In genomic region chr1:32266926-32267645, GRCh38 we compare ENCODE assay signal across 15 cellular contexts. TPM values are rescaled to one million over a fixed set of nuclear protein-coding genes. Genes with fewer than 3 reads are reported as not detected.
DNase-seq lines count a peak whose midpoint lies in the region; ATAC-seq, FAIRE-seq and TF ChIP-seq lines count a peak whose summit lies in the region.
"Had no signal": no experiment of that assay in that cellular context is flagged by ENCODE, and none has a peak within 500 bp of the region (broad histone marks: within the 10 kb centered on the region; RNA-seq: fewer than 3 reads in every experiment).

No MANE protein-coding gene starts in this region.

- peak overlapping the region; percentile 50 for H3K27ac ChIP-seq in CD8-positive, alpha-beta T cell (ENCODE audit: low read depth, low read length)
- H3K27ac ChIP-seq in GM12878 (ENCODE audit: control insufficient read depth, insufficient read depth) (peak overlapping the region; percentile 33; the same call in 1 of the 2 replicates), mesenchymal stem cell (ENCODE audit: low read length, poor library complexity, severe bottlenecking) (peak overlapping the region; percentile 38), kidney (ENCODE audit: low read depth in 2 of 2, low read length in 2 of 2) (no peak overlapping the region), A673 (ENCODE audit: low read depth, low read length, poor library complexity, severe bottlenecking) (no peak overlapping the region)
- H3K27ac ChIP-seq: WERI-Rb-1 had no signal

- SMC1A ChIA-PET in GM12878 (lab: Charles Lee; ENCODE audit: uncharacterized antibody, unreplicated experiment): interaction anchor here (1.4 kb wide), 1 partner anchor 26 kb away, joined by 3 read pairs; no protein-coding TSS in a partner anchor

- peak overlapping the region; percentile 76 for H3K4me3 Mint-ChIP-seq in CD8-positive, alpha-beta T cell
- H3K4me3 Mint-ChIP-seq in IgD-negative memory B cell (peak overlapping the region in 3 of 4 donors; percentile 31 to 84 (median 50)), endothelial cell (ENCODE audit: unreplicated experiment) (no peak overlapping the region)
- H3K4me3 Mint-ChIP-seq: brain had no signal

- no peak overlapping the region for H3K18ac ChIP-seq in mesenchymal stem cell (ENCODE audit: low read depth in 1 of 2, low read length in 2 of 2)

- peaks cover 71% of the 10 kb centered on the region for H3K4me1 ChIP-seq in CD8-positive, alpha-beta T cell (ENCODE audit: insufficient read depth, low read length)
- H3K4me1 ChIP-seq in GM12878 (ENCODE audit: control insufficient read depth, insufficient read depth, low read length) (peaks cover 27% of the 10 kb centered on the region), mesenchymal stem cell (ENCODE audit: control insufficient read depth, insufficient read depth, low read depth, low read length) (peaks cover 2% of the 10 kb centered on the region), kidney (ENCODE audit: control insufficient read depth in 1 of 2, insufficient read depth in 1 of 2, low read depth in 1 of 2, low read length in 2 of 2) (peaks cover 0 to 4% of the 10 kb centered on the region in 2 donors), A673 (ENCODE audit: insufficient read depth, low read length, poor library complexity, severe bottlenecking) (no peaks in the 10 kb centered on the region)

- no peak overlapping the region for H2AK5ac ChIP-seq in mesenchymal stem cell (ENCODE audit: low read length, severe bottlenecking)

- H3K79me2 ChIP-seq in GM12878 (ENCODE audit: control insufficient read depth, insufficient read depth, low read length): peaks cover 17% of the 10 kb centered on the region

- H4K8ac ChIP-seq in mesenchymal stem cell (ENCODE audit: low read length): no peak overlapping the region

- CTCF ChIA-PET in CD8-positive, alpha-beta T cell (lab: Charles Lee): interaction anchor here (1.5 to 12.1 kb wide), 3 partner anchors 12 to 18 kb away, joined by 4 to 74 read pairs (median 10); partner anchors contain the start of genes FAM167B and LCK
- CTCF ChIA-PET in GM12878 (lab: Yijun Ruan, JAX) (interaction anchor here (1.8 kb wide), 1 partner anchor 18 kb away, joined by 8 read pairs; no protein-coding TSS in a partner anchor), A673 (lab: Charles Lee) (no interaction called here)

- no peak overlapping the region for H2BK5ac ChIP-seq in mesenchymal stem cell (ENCODE audit: low read depth, low read length, poor library complexity, severe bottlenecking)

- H2AFZ ChIP-seq in GM12878 (ENCODE audit: control insufficient read depth, low read depth, low read length) (no peak overlapping the region; the same call in 1 of the 2 replicates), mesenchymal stem cell (ENCODE audit: low read depth, low read length) (peak overlapping the region; percentile 0)

- TF ChIP-seq RAD21 in GM12878 (IDR thresholded peaks at IDR 0.05; ENCODE audit: insufficient read depth, low read depth, low read length): no peak

- no TSS peak for BruUV-seq in GM12878 (replicated peaks; lab: Mats Ljungman, UMichigan)
- no TSS peak for BruUV-seq in A673 (replicated peaks; lab: Mats Ljungman, UMichigan)

- no peak overlapping the region for H4K91ac ChIP-seq in mesenchymal stem cell (ENCODE audit: low read length)

- H3K14ac ChIP-seq in mesenchymal stem cell (ENCODE audit: low read length in 2 of 2): no peak overlapping the region

- no peaks in the 10 kb centered on the region for H3K9me3 ChIP-seq in CD8-positive, alpha-beta T cell (ENCODE audit: low read length)
- H3K9me3 ChIP-seq in GM12878 (replicated peaks; ENCODE audit: control insufficient read depth, insufficient read depth, low read length): no peaks in the 10 kb centered on the region; the same call in 2 of the 3 replicates
- no peaks in the 10 kb centered on the region for H3K9me3 ChIP-seq in mesenchymal stem cell (ENCODE audit: control insufficient read depth, low read length)
- H3K9me3 ChIP-seq in kidney (ENCODE audit: control insufficient read depth in 1 of 2, low read length in 2 of 2): no peaks in the 10 kb centered on the region
- no peaks in the 10 kb centered on the region for H3K9me3 ChIP-seq in A673 (ENCODE audit: low read depth, low read length, poor library complexity, severe bottlenecking)

- POLR2A ChIA-PET in CD8-positive, alpha-beta T cell (lab: Charles Lee): interaction anchor here (1.1 to 11.2 kb wide), 3 partner anchors 13 to 69 kb away, joined by 3 to 206 read pairs (median 6); partner anchors contain the start of genes FAM167B, HDAC1, LCK and MARCKSL1
- POLR2A ChIA-PET in GM12878 (lab: Charles Lee) (interaction anchor here (0.6 kb wide), 2 partner anchors 11 to 99 kb away, joined by 3 to 4 read pairs; no protein-coding TSS in a partner anchor), A673 (lab: Charles Lee; ENCODE audit: low non-redundant PET) (no interaction called here)

- H4K20me1 ChIP-seq in GM12878 (ENCODE audit: control insufficient read depth, insufficient read depth): no peaks in the 10 kb centered on the region

- H3K9me3 Mint-ChIP-seq in CD8-positive, alpha-beta T cell: no peaks in the 10 kb centered on the region
- H3K9me3 Mint-ChIP-seq in IgD-negative memory B cell (no peaks in the 10 kb centered on the region), endothelial cell (ENCODE audit: unreplicated experiment) (no peaks in the 10 kb centered on the region)
- H3K9me3 Mint-ChIP-seq: brain had no signal

- H3K27ac Mint-ChIP-seq in CD8-positive, alpha-beta T cell: peak overlapping the region; percentile 98
- H3K27ac Mint-ChIP-seq in IgD-negative memory B cell (peak overlapping the region in 1 of 3 donors; percentile 69), endothelial cell (ENCODE audit: unreplicated experiment) (no peak overlapping the region)
- H3K27ac Mint-ChIP-seq: brain had no signal

- in situ Hi-C loops in GM12878 (cut with MboI): no loop called here

- no peak for DNase-seq in CD8-positive, alpha-beta T cell
- DNase-seq in GM12878 (ENCODE audit: low read depth, low spot score): no peak
- DNase-seq in mesenchymal stem cell: peak; percentile 76
- DNase-seq in NCI-H524 (lab: John Stamatoyannopoulos, UW): no peak
- no peak for DNase-seq in kidney
- DNase-seq in endothelial cell (ENCODE audit: low spot score): no peak
- no peak for DNase-seq in A673 (ENCODE audit: low spot score)
- DNase-seq: GDM1, glutamatergic neuron, NCI-H2029, RPMI8226, WERI-Rb-1 had no signal

- H3K23ac ChIP-seq in mesenchymal stem cell (ENCODE audit: low read length in 2 of 2): no peak overlapping the region

- peaks cover 43% of the 10 kb centered on the region for H3K36me3 Mint-ChIP-seq in CD8-positive, alpha-beta T cell
- H3K36me3 Mint-ChIP-seq in IgD-negative memory B cell: no peaks in the 10 kb centered on the region
- no peaks in the 10 kb centered on the region for H3K36me3 Mint-ChIP-seq in endothelial cell (ENCODE audit: low read depth, unreplicated experiment)
- H3K36me3 Mint-ChIP-seq: brain had no signal

- intact Hi-C loops in CD8-positive, alpha-beta T cell (cut with DNase I, micrococcal nuclease): no loop called here
- intact Hi-C loops in GM12878 (cut with micrococcal nuclease; ENCODE audit: unreplicated experiment) (no loop called here), kidney (cut with DNase I) (no loop called here), A673 (cut with micrococcal nuclease; ENCODE audit: unreplicated experiment) (no loop called here)

- H2BK12ac ChIP-seq in mesenchymal stem cell (ENCODE audit: low read length in 2 of 2): no peak overlapping the region

- no peak for TF ChIP-seq CTCF in CD8-positive, alpha-beta T cell (IDR thresholded peaks at IDR 0.05)
- TF ChIP-seq CTCF in GM12878 (IDR thresholded peaks at IDR 0.05 in 2 of 3, conservative IDR thresholded peaks at IDR 0.05 in 1 of 3; ENCODE audit: control insufficient read depth in 2 of 3, extremely low read depth in 1 of 3, insufficient read depth in 1 of 3, low read depth in 3 of 3, low read length in 3 of 3) (no peak), kidney (IDR thresholded peaks at IDR 0.05; ENCODE audit: borderline replicate concordance, extremely low read depth, insufficient read depth) (no peak), endothelial cell (IDR thresholded peaks at IDR 0.05; ENCODE audit: unreplicated experiment) (no peak), A673 (conservative IDR thresholded peaks at IDR 0.05; ENCODE audit: low read depth, low read length) (no peak)

- no peak for TF ChIP-seq POLR2A in GM12878 (IDR thresholded peaks at IDR 0.05; ENCODE audit: low read depth, low read length)

- no peak overlapping the region for H2BK15ac ChIP-seq in mesenchymal stem cell (ENCODE audit: low read depth, poor library complexity, severe bottlenecking)

- no peaks in the 10 kb centered on the region for H3K79me1 ChIP-seq in mesenchymal stem cell (replicated peaks; ENCODE audit: low read length, poor library complexity, severe bottlenecking)

- peak overlapping the region; percentile 20 for H3K4me3 ChIP-seq in CD8-positive, alpha-beta T cell (ENCODE audit: low read depth, low read length)
- H3K4me3 ChIP-seq in GM12878 (no peak overlapping the region), mesenchymal stem cell (ENCODE audit: insufficient read depth in 1 of 2, low read depth in 1 of 2, low read length in 2 of 2) (no peak overlapping the region), kidney (ENCODE audit: low read length in 2 of 2) (no peak overlapping the region), A673 (ENCODE audit: low read depth, low read length, poor library complexity, severe bottlenecking) (no peak overlapping the region)
- H3K4me3 ChIP-seq: skin epidermis had no signal

- peaks cover 62% of the 10 kb centered on the region for H3K4me1 Mint-ChIP-seq in CD8-positive, alpha-beta T cell (ENCODE audit: low read depth)
- H3K4me1 Mint-ChIP-seq in IgD-negative memory B cell: peaks cover 19 to 28% (median 22%) of the 10 kb centered on the region in 3 donors
- H3K4me1 Mint-ChIP-seq in endothelial cell (ENCODE audit: unreplicated experiment): peaks cover 14% of the 10 kb centered on the region
- H3K4me1 Mint-ChIP-seq: brain had no signal

- peak; percentile 18 for ATAC-seq in CD8-positive, alpha-beta T cell
- ATAC-seq in GM12878: no peak

- H3K4me2 ChIP-seq in GM12878 (ENCODE audit: control insufficient read depth, insufficient read depth) (no peak overlapping the region), mesenchymal stem cell (ENCODE audit: low read length, poor library complexity, severe bottlenecking) (no peak overlapping the region)

- H3K27me3 ChIP-seq in CD8-positive, alpha-beta T cell (ENCODE audit: insufficient read depth, low read length): no peaks in the 10 kb centered on the region
- H3K27me3 ChIP-seq in GM12878 (replicated peaks in 1 of 2; ENCODE audit: control insufficient read depth in 2 of 2, insufficient read depth in 2 of 2, low read length in 1 of 2): no peaks in the 10 kb centered on the region
- H3K27me3 ChIP-seq in mesenchymal stem cell (ENCODE audit: control insufficient read depth in 1 of 2, insufficient read depth in 1 of 2, low read length in 2 of 2): peaks cover 0 to 14% of the 10 kb centered on the region in 2 experiments
- no peaks in the 10 kb centered on the region for H3K27me3 ChIP-seq in A673 (replicated peaks; ENCODE audit: insufficient read depth, low read depth, low read length, poor library complexity)

- 82% methylated on average over 8 of the region's 8 CpGs for WGBS in GM12878 (ENCODE audit: insufficient coverage, insufficient replicate concordance, low lambda C conversion rate, missing lambda C conversion rate)
- WGBS in mesenchymal stem cell: 40% methylated on average over 7 of the region's 8 CpGs

- RAD21 ChIA-PET in GM12878 (lab: Charles Lee; ENCODE audit: unreplicated experiment): no interaction called here

- no peak overlapping the region for H2BK120ac ChIP-seq in mesenchymal stem cell (ENCODE audit: low read depth, low read length)

- H3K9ac ChIP-seq in GM12878 (ENCODE audit: control insufficient read depth, insufficient read depth, low read length) (no peak overlapping the region), mesenchymal stem cell (ENCODE audit: low read length) (no peak overlapping the region), kidney (ENCODE audit: low read length in 2 of 2) (no peak overlapping the region)

- no peak overlapping the region for H3K4ac ChIP-seq in mesenchymal stem cell (ENCODE audit: low read depth in 1 of 2, low read length in 2 of 2)

- TF ChIP-seq EP300 in GM12878 (IDR thresholded peaks at IDR 0.05; ENCODE audit: borderline replicate concordance in 1 of 2, control insufficient read depth in 1 of 2, low read depth in 2 of 2, low read length in 2 of 2): no peak

- H3K27me3 Mint-ChIP-seq in CD8-positive, alpha-beta T cell (ENCODE audit: low read depth): no peaks in the 10 kb centered on the region
- peaks cover 2% of the 10 kb centered on the region for H3K27me3 Mint-ChIP-seq in IgD-negative memory B cell
- peaks cover 6% of the 10 kb centered on the region for H3K27me3 Mint-ChIP-seq in endothelial cell (ENCODE audit: unreplicated experiment)

- no peak for FAIRE-seq in GM12878 (lab: Jason Lieb, UNC)
- no peak for FAIRE-seq in kidney (lab: Jason Lieb, UNC)

- peaks cover 8% of the 10 kb centered on the region for H3K36me3 ChIP-seq in CD8-positive, alpha-beta T cell (ENCODE audit: insufficient read depth, low read length)
- peaks cover 0 to 10% of the 10 kb centered on the region in 2 experiments; a peak in 1 of 4 replicates for H3K36me3 ChIP-seq in GM12878 (ENCODE audit: control insufficient read depth in 2 of 2, insufficient read depth in 2 of 2, low read length in 1 of 2)
- H3K36me3 ChIP-seq in mesenchymal stem cell (ENCODE audit: control insufficient read depth in 1 of 2, insufficient read depth in 2 of 2, low read depth in 1 of 2, low read length in 2 of 2): no peaks in the 10 kb centered on the region
- H3K36me3 ChIP-seq in kidney (ENCODE audit: control insufficient read depth in 1 of 2, insufficient read depth in 2 of 2, low read length in 2 of 2): no peaks in the 10 kb centered on the region
- no peaks in the 10 kb centered on the region for H3K36me3 ChIP-seq in A673 (ENCODE audit: insufficient read depth, low read length, poor library complexity, severe bottlenecking)
- H3K36me3 ChIP-seq: WERI-Rb-1 had no signal

RNA-seq across cellular contexts. Expression of gene LCK, which starts 16.0 kb away (rescaled TPM):
- 100 to 1,000 TPM; 203 to 206 TPM for total RNA-seq in CD8-positive, alpha-beta T cell
- 80.5 TPM for polyA plus RNA-seq in IgD-negative memory B cell
- 18.5 and 22.2 TPM in 2 replicates for total RNA-seq in GM12878 (2013; cell fraction: nucleolus; rRNA removed)
- 173 and 179 TPM in 2 replicates for total RNA-seq in GM12878 (2014; rRNA removed)
- total RNA-seq in GM12878 (2014; rRNA removed; fragmentation: Illumina TruSeq; extraction: Trizol): 97.7 and 109 TPM in 2 replicates
- 126 and 143 TPM in 2 replicates for total RNA-seq in GM12878 (2021)
- 43.6 TPM for polyA plus RNA-seq in GM12878 (2011; ENCODE audit: low read depth)
- 27.3 and 49.7 TPM in 2 replicates for polyA plus RNA-seq in GM12878 (2011; rRNA removed)
- 65.6 and 72.1 TPM in 2 replicates for polyA plus RNA-seq in GM12878 (2011; cell fraction: cytosol; rRNA removed)
- polyA plus RNA-seq in GM12878 (2011; cell fraction: nucleus; rRNA removed): 103 and 120 TPM in 2 replicates
- 75.9 and 88.9 TPM in 2 replicates for polyA plus RNA-seq in GM12878 (2012)
- polyA plus RNA-seq in GM12878 (2014; fragmentation: Illumina TruSeq; extraction: Trizol): 60.5 and 107 TPM in 2 replicates
- polyA plus RNA-seq in GM12878 (2014; fragmentation: Nextera tagmentation; extraction: Ambion mirVana): 10 to 100 TPM; 31.5 to 46.0 TPM
- polyA plus RNA-seq in GM12878 (2014; rRNA removed): 130 and 141 TPM in 2 replicates
- 100 to 1,000 TPM; 148 to 162 TPM for polyA plus RNA-seq in GM12878 (2016; fragmentation: Nextera tagmentation; extraction: Ambion mirVana)
- polyA minus RNA-seq in GM12878 (2011; rRNA and poly(A)+ RNA removed): 44.6 and 73.7 TPM in 2 replicates
- polyA minus RNA-seq in GM12878 (2011; cell fraction: cytosol; rRNA and poly(A)+ RNA removed): 18.1 and 22.3 TPM in 2 replicates
- polyA minus RNA-seq in GM12878 (2011; cell fraction: nucleus; rRNA and poly(A)+ RNA removed): 19.1 and 27.7 TPM in 2 replicates
- 0.14 TPM for polyA plus RNA-seq in mesenchymal stem cell (2013, experiment 1 of 2)
- 0.04 TPM for polyA plus RNA-seq in mesenchymal stem cell (2013, experiment 2 of 2)
- 10.3 TPM for total RNA-seq in kidney
- 0.99 TPM for polyA plus RNA-seq in kidney (ENCODE audit: insufficient read depth, low read depth, low replicate concordance)
- total RNA-seq in endothelial cell (ENCODE audit: unreplicated experiment): 1.1 TPM
- not detected in 2 replicates for total RNA-seq in A673 (2021)

RNA-seq across cellular contexts. Expression of gene FAM167B, which starts 20.1 kb away (rescaled TPM):
- total RNA-seq in CD8-positive, alpha-beta T cell: under 1 TPM; 0.35 to 0.86 TPM
- not detected for polyA plus RNA-seq in IgD-negative memory B cell
- total RNA-seq in GM12878 (2013; cell fraction: nucleolus; rRNA removed): 0.48 and 0.81 TPM in 2 replicates
- 0.38 and 0.45 TPM in 2 replicates for total RNA-seq in GM12878 (2014; rRNA removed)
- total RNA-seq in GM12878 (2014; rRNA removed; fragmentation: Illumina TruSeq; extraction: Trizol): 0.27 and 0.37 TPM in 2 replicates
- total RNA-seq in GM12878 (2021): 0.62 and 0.88 TPM in 2 replicates
- polyA plus RNA-seq in GM12878 (2011; ENCODE audit: low read depth): not detected
- 0.19 TPM in 1 of 2 replicates, not detected in the other for polyA plus RNA-seq in GM12878 (2011; rRNA removed)
- polyA plus RNA-seq in GM12878 (2011; cell fraction: cytosol; rRNA removed): 0.12 and 0.23 TPM in 2 replicates
- polyA plus RNA-seq in GM12878 (2011; cell fraction: nucleus; rRNA removed): 0.21 and 0.45 TPM in 2 replicates
- 0.29 and 0.58 TPM in 2 replicates for polyA plus RNA-seq in GM12878 (2012)
- polyA plus RNA-seq in GM12878 (2014; fragmentation: Illumina TruSeq; extraction: Trizol): 0.07 and 0.52 TPM in 2 replicates
- under 1 TPM in 1 of 2 experiments, not detected in 1; 0.07 TPM for polyA plus RNA-seq in GM12878 (2014; fragmentation: Nextera tagmentation; extraction: Ambion mirVana)
- polyA plus RNA-seq in GM12878 (2014; rRNA removed): 0.69 and 1.2 TPM in 2 replicates
- under 1 TPM; 0.26 to 0.47 TPM for polyA plus RNA-seq in GM12878 (2016; fragmentation: Nextera tagmentation; extraction: Ambion mirVana)
- polyA minus RNA-seq in GM12878 (2011; rRNA and poly(A)+ RNA removed): 0.36 TPM in 1 of 2 replicates, not detected in the other
- not detected in 2 replicates for polyA minus RNA-seq in GM12878 (2011; cell fraction: cytosol; rRNA and poly(A)+ RNA removed)
- not detected in 2 replicates for polyA minus RNA-seq in GM12878 (2011; cell fraction: nucleus; rRNA and poly(A)+ RNA removed)
- 0.52 TPM for polyA plus RNA-seq in mesenchymal stem cell (2013, experiment 1 of 2)
- 0.45 TPM for polyA plus RNA-seq in mesenchymal stem cell (2013, experiment 2 of 2)
- total RNA-seq in kidney: 19.6 TPM
- 84.8 TPM for polyA plus RNA-seq in kidney (ENCODE audit: insufficient read depth, low read depth, low replicate concordance)
- 1.4 TPM for total RNA-seq in endothelial cell (ENCODE audit: unreplicated experiment)
- 0.35 TPM in 1 of 2 replicates, not detected in the other for total RNA-seq in A673 (2021)

RNA-seq across cellular contexts. Expression of gene HDAC1, which starts 24.8 kb away (rescaled TPM):
- total RNA-seq in CD8-positive, alpha-beta T cell: 10 to 100 TPM; 57.8 to 61.4 TPM
- 183 TPM for polyA plus RNA-seq in IgD-negative memory B cell
- total RNA-seq in GM12878 (2013; cell fraction: nucleolus; rRNA removed): 223 and 249 TPM in 2 replicates
- total RNA-seq in GM12878 (2014; rRNA removed): 154 and 164 TPM in 2 replicates
- 145 and 147 TPM in 2 replicates for total RNA-seq in GM12878 (2014; rRNA removed; fragmentation: Illumina TruSeq; extraction: Trizol)
- 153 and 154 TPM in 2 replicates for total RNA-seq in GM12878 (2021)
- 251 TPM for polyA plus RNA-seq in GM12878 (2011; ENCODE audit: low read depth)
- 285 and 331 TPM in 2 replicates for polyA plus RNA-seq in GM12878 (2011; rRNA removed)
- polyA plus RNA-seq in GM12878 (2011; cell fraction: cytosol; rRNA removed): 262 and 280 TPM in 2 replicates
- polyA plus RNA-seq in GM12878 (2011; cell fraction: nucleus; rRNA removed): 560 and 603 TPM in 2 replicates
- polyA plus RNA-seq in GM12878 (2012): 155 and 221 TPM in 2 replicates
- 189 and 199 TPM in 2 replicates for polyA plus RNA-seq in GM12878 (2014; fragmentation: Illumina TruSeq; extraction: Trizol)
- 100 to 1,000 TPM; 150 to 151 TPM for polyA plus RNA-seq in GM12878 (2014; fragmentation: Nextera tagmentation; extraction: Ambion mirVana)
- 170 and 182 TPM in 2 replicates for polyA plus RNA-seq in GM12878 (2014; rRNA removed)
- 100 to 1,000 TPM; 196 to 206 TPM for polyA plus RNA-seq in GM12878 (2016; fragmentation: Nextera tagmentation; extraction: Ambion mirVana)
- 318 and 386 TPM in 2 replicates for polyA minus RNA-seq in GM12878 (2011; rRNA and poly(A)+ RNA removed)
- polyA minus RNA-seq in GM12878 (2011; cell fraction: cytosol; rRNA and poly(A)+ RNA removed): 63.9 and 75.7 TPM in 2 replicates
- polyA minus RNA-seq in GM12878 (2011; cell fraction: nucleus; rRNA and poly(A)+ RNA removed): 138 and 194 TPM in 2 replicates
- polyA plus RNA-seq in mesenchymal stem cell (2013, experiment 1 of 2): 73.3 TPM
- 73.2 TPM for polyA plus RNA-seq in mesenchymal stem cell (2013, experiment 2 of 2)
- 89.7 TPM for total RNA-seq in kidney
- polyA plus RNA-seq in kidney (ENCODE audit: insufficient read depth, low read depth, low replicate concordance): 68.8 TPM
- total RNA-seq in endothelial cell (ENCODE audit: unreplicated experiment): 143 TPM
- total RNA-seq in A673 (2021): 192 and 195 TPM in 2 replicates

RNA-seq across cellular contexts. Expression of gene EIF3I, which starts 44.9 kb away (rescaled TPM):
- 100 to 1,000 TPM in 1 of 2 experiments, 10 to 100 TPM in 1; 97.4 to 101 TPM for total RNA-seq in CD8-positive, alpha-beta T cell
- polyA plus RNA-seq in IgD-negative memory B cell (154 TPM), GM12878 (2011; rRNA removed) (235 and 374 TPM in 2 replicates), GM12878 (2014; fragmentation: Illumina TruSeq; extraction: Trizol) (457 and 499 TPM in 2 replicates), GM12878 (2014; fragmentation: Nextera tagmentation; extraction: Ambion mirVana) (100 to 1,000 TPM; 572 to 606 TPM), GM12878 (2014; rRNA removed) (293 and 306 TPM in 2 replicates), GM12878 (2016; fragmentation: Nextera tagmentation; extraction: Ambion mirVana) (100 to 1,000 TPM; 342 to 362 TPM), kidney (ENCODE audit: insufficient read depth, low read depth, low replicate concordance) (178 TPM)
- 24.1 and 25.0 TPM in 2 replicates for total RNA-seq in GM12878 (2013; cell fraction: nucleolus; rRNA removed)
- total RNA-seq in GM12878 (2014; rRNA removed) (293 and 313 TPM in 2 replicates), GM12878 (2014; rRNA removed; fragmentation: Illumina TruSeq; extraction: Trizol) (302 and 305 TPM in 2 replicates), GM12878 (2021) (208 and 211 TPM in 2 replicates), kidney (132 TPM), endothelial cell (ENCODE audit: unreplicated experiment) (174 TPM), A673 (2021) (298 and 303 TPM in 2 replicates)
- 407 TPM for polyA plus RNA-seq in GM12878 (2011; ENCODE audit: low read depth)
- 589 and 658 TPM in 2 replicates for polyA plus RNA-seq in GM12878 (2011; cell fraction: cytosol; rRNA removed)
- polyA plus RNA-seq in GM12878 (2011; cell fraction: nucleus; rRNA removed): 65.9 and 123 TPM in 2 replicates
- polyA plus RNA-seq in GM12878 (2012): 194 and 212 TPM in 2 replicates
- 425 and 517 TPM in 2 replicates for polyA minus RNA-seq in GM12878 (2011; rRNA and poly(A)+ RNA removed)
- 107 and 134 TPM in 2 replicates for polyA minus RNA-seq in GM12878 (2011; cell fraction: cytosol; rRNA and poly(A)+ RNA removed)
- polyA minus RNA-seq in GM12878 (2011; cell fraction: nucleus; rRNA and poly(A)+ RNA removed): 30.1 and 58.2 TPM in 2 replicates
- 162 TPM for polyA plus RNA-seq in mesenchymal stem cell (2013, experiment 1 of 2)
- 160 TPM for polyA plus RNA-seq in mesenchymal stem cell (2013, experiment 2 of 2)

RNA-seq across cellular contexts. Expression of gene TMEM234, which starts 44.9 kb away (rescaled TPM):
- 1 to 10 TPM; 8.6 to 9.1 TPM for total RNA-seq in CD8-positive, alpha-beta T cell
- polyA plus RNA-seq in IgD-negative memory B cell: 7.2 TPM
- 45.3 and 48.5 TPM in 2 replicates for total RNA-seq in GM12878 (2013; cell fraction: nucleolus; rRNA removed)
- total RNA-seq in GM12878 (2014; rRNA removed): 8.1 and 8.8 TPM in 2 replicates
- total RNA-seq in GM12878 (2014; rRNA removed; fragmentation: Illumina TruSeq; extraction: Trizol): 4.8 and 5.2 TPM in 2 replicates
- total RNA-seq in GM12878 (2021): 6.2 and 10.9 TPM in 2 replicates
- polyA plus RNA-seq in GM12878 (2011; ENCODE audit: low read depth): 6.0 TPM
- polyA plus RNA-seq in GM12878 (2011; rRNA removed): 3.8 and 5.1 TPM in 2 replicates
- polyA plus RNA-seq in GM12878 (2011; cell fraction: cytosol; rRNA removed): 5.5 and 6.8 TPM in 2 replicates
- 41.0 and 47.4 TPM in 2 replicates for polyA plus RNA-seq in GM12878 (2011; cell fraction: nucleus; rRNA removed)
- polyA plus RNA-seq in GM12878 (2012): 9.3 and 10.1 TPM in 2 replicates
- polyA plus RNA-seq in GM12878 (2014; fragmentation: Illumina TruSeq; extraction: Trizol): 4.5 and 6.0 TPM in 2 replicates
- 1 to 10 TPM; 2.9 to 4.5 TPM for polyA plus RNA-seq in GM12878 (2014; fragmentation: Nextera tagmentation; extraction: Ambion mirVana)
- 6.8 and 10.7 TPM in 2 replicates for polyA plus RNA-seq in GM12878 (2014; rRNA removed)
- polyA plus RNA-seq in GM12878 (2016; fragmentation: Nextera tagmentation; extraction: Ambion mirVana): 1 to 10 TPM; 8.6 TPM
- 12.0 and 17.4 TPM in 2 replicates for polyA minus RNA-seq in GM12878 (2011; rRNA and poly(A)+ RNA removed)
- polyA minus RNA-seq in GM12878 (2011; cell fraction: cytosol; rRNA and poly(A)+ RNA removed): 3.2 and 5.1 TPM in 2 replicates
- 14.7 and 19.6 TPM in 2 replicates for polyA minus RNA-seq in GM12878 (2011; cell fraction: nucleus; rRNA and poly(A)+ RNA removed)
- polyA plus RNA-seq in mesenchymal stem cell (2013, experiment 1 of 2): 22.6 TPM
- 24.2 TPM for polyA plus RNA-seq in mesenchymal stem cell (2013, experiment 2 of 2)
- total RNA-seq in kidney: 39.4 TPM
- 20.5 TPM for polyA plus RNA-seq in kidney (ENCODE audit: insufficient read depth, low read depth, low replicate concordance)
- 23.2 TPM for total RNA-seq in endothelial cell (ENCODE audit: unreplicated experiment)
- 15.4 TPM in 2 replicates for total RNA-seq in A673 (2021)

Comparison
In these comparisons a context has a peak if more than half of its experiments do, and no peak if none do; other contexts are left out.
1. H3K27ac ChIP-seq: peak in CD8-positive, alpha-beta T cell (single experiment), GM12878 (single experiment) and mesenchymal stem cell (single experiment); none in kidney (0 of 2) and A673 (single experiment).